Comparison of ENCODE assay signal across 17 cellular contexts in genomic region chr17:66123163-66123562, GRCh38.
DNase-seq lines count a peak whose midpoint lies in the region; TF ChIP-seq lines count a peak whose summit lies in the region.
"Had no signal": no experiment of that assay in that cellular context is flagged by ENCODE, and none has a peak within 500 bp of the region (broad histone marks: within the 10 kb centered on the region; RNA-seq: fewer than 3 reads in every experiment).

No MANE protein-coding gene starts in this region.

- H3K9me2 ChIP-seq in Karpas-422 (replicated peaks; ENCODE audit: insufficient read depth, low read length), result no peaks in the 10 kb centered on the region

- CTCF ChIA-PET in MCF 10A (lab: Yijun Ruan, JAX), result no interaction called here
- CTCF ChIA-PET in activated naive CD4-positive, alpha-beta T cell treated with anti-CD3 and anti-CD28 coated beads for 36 hours (lab: Charles Lee), result no interaction called here

- H3K4me1 Mint-ChIP-seq in MCF 10A (ENCODE audit: insufficient read depth, unreplicated experiment), result no peaks in the 10 kb centered on the region
- H3K4me1 Mint-ChIP-seq in activated naive CD4-positive, alpha-beta T cell treated with anti-CD3 and anti-CD28 coated beads for 36 hours (ENCODE audit: low read depth), result no peaks in the 10 kb centered on the region

- no peaks in the 10 kb centered on the region for H3K79me2 ChIP-seq in Karpas-422 (ENCODE audit: low read length)

- no peak for TF ChIP-seq POLR2A in breast epithelium (IDR thresholded peaks at IDR 0.05)

- H3K27ac ChIP-seq in breast epithelium, result no peak overlapping the region
- peak overlapping the region; percentile 78 for H3K27ac ChIP-seq in subcutaneous abdominal adipose tissue (ENCODE audit: low read depth, low read length)
- no peak overlapping the region for H3K27ac ChIP-seq in Karpas-422 (ENCODE audit: low read length)
- H3K27ac ChIP-seq: colonic mucosa, neutrophil had no signal

- no peak overlapping the region for H3K4me3 Mint-ChIP-seq in MCF 10A (ENCODE audit: unreplicated experiment)
- no peak overlapping the region for H3K4me3 Mint-ChIP-seq in activated naive CD4-positive, alpha-beta T cell treated with anti-CD3 and anti-CD28 coated beads for 36 hours
- H3K4me3 Mint-ChIP-seq: activated T-cell treated with anti-CD3 and anti-CD28 coated beads, Interleukin-2, amount 50 U/mL, for 24 hours; T-helper 1 cell treated with Interleukin-12 subunit alpha and Interleukin-12 subunit beta and Interleukin-4 antibody, amounts not matched to agents 30 μg/mL and 1 μg/mL, for 36 hours had no signal

- TF ChIP-seq CTCF in MCF 10A (IDR thresholded peaks at IDR 0.05; ENCODE audit: unreplicated experiment) (no peak), breast epithelium (IDR thresholded peaks at IDR 0.05) (no peak)

- H4K20me1 ChIP-seq in Karpas-422 (ENCODE audit: insufficient read depth, low read depth, low read length), result no peaks in the 10 kb centered on the region

- POLR2A ChIA-PET in MCF 10A (lab: Yijun Ruan, JAX), result no interaction called here

- H3K4me2 ChIP-seq in Karpas-422 (ENCODE audit: low read depth, low read length, poor library complexity, severe bottlenecking), result no peak overlapping the region

- no peaks in the 10 kb centered on the region for H3K36me3 Mint-ChIP-seq in MCF 10A (ENCODE audit: insufficient read depth, unreplicated experiment)
- no peaks in the 10 kb centered on the region for H3K36me3 Mint-ChIP-seq in activated naive CD4-positive, alpha-beta T cell treated with anti-CD3 and anti-CD28 coated beads for 36 hours (ENCODE audit: low read depth)

- intact Hi-C loops in MCF 10A (cut with micrococcal nuclease), result no loop called here
- intact Hi-C loops in breast epithelium (cut with DNase I; ENCODE audit: low total_unique reads), result no loop called here
- intact Hi-C loops in activated naive CD4-positive, alpha-beta T cell treated with anti-CD3 and anti-CD28 coated beads for 36 hours (cut with micrococcal nuclease), result no loop called here

- H3K4me1 ChIP-seq in breast epithelium, result no peaks in the 10 kb centered on the region
- H3K4me1 ChIP-seq in adipocyte (ENCODE audit: control insufficient read depth, insufficient read depth, low read length), result peaks cover 15% of the 10 kb centered on the region
- H3K4me1 ChIP-seq in subcutaneous abdominal adipose tissue (ENCODE audit: control insufficient read depth in 5 of 5, insufficient read depth in 5 of 5, low read length in 5 of 5), result peaks cover 0 to 29% (median 17%) of the 10 kb centered on the region in 5 donors
- H3K4me1 ChIP-seq in Karpas-422 (ENCODE audit: low read length), result no peaks in the 10 kb centered on the region
- H3K4me1 ChIP-seq: Caco-2, colonic mucosa had no signal

- no peaks in the 10 kb centered on the region for H3K27me3 Mint-ChIP-seq in MCF 10A (ENCODE audit: insufficient read depth, unreplicated experiment)
- H3K27me3 Mint-ChIP-seq in activated naive CD4-positive, alpha-beta T cell treated with anti-CD3 and anti-CD28 coated beads for 36 hours (ENCODE audit: low read depth), result peaks cover 5% of the 10 kb centered on the region
- H3K27me3 Mint-ChIP-seq: activated T-cell treated with anti-CD3 and anti-CD28 coated beads, Interleukin-2, amount 50 U/mL, for 24 hours had no signal

- no peaks in the 10 kb centered on the region for H3K9me3 Mint-ChIP-seq in MCF 10A (ENCODE audit: unreplicated experiment)
- no peaks in the 10 kb centered on the region for H3K9me3 Mint-ChIP-seq in activated naive CD4-positive, alpha-beta T cell treated with anti-CD3 and anti-CD28 coated beads for 36 hours
- H3K9me3 Mint-ChIP-seq: T-helper 1 cell treated with Interleukin-12 subunit alpha and Interleukin-12 subunit beta and Interleukin-4 antibody, amounts not matched to agents 30 μg/mL and 1 μg/mL, for 36 hours had no signal

- no peak overlapping the region for H2AFZ ChIP-seq in Karpas-422 (ENCODE audit: low read length)

- H3K27ac Mint-ChIP-seq in MCF 10A (ENCODE audit: low read depth, unreplicated experiment), result no peak overlapping the region
- no peak overlapping the region for H3K27ac Mint-ChIP-seq in activated naive CD4-positive, alpha-beta T cell treated with anti-CD3 and anti-CD28 coated beads for 36 hours
- H3K27ac Mint-ChIP-seq: activated T-cell treated with anti-CD3 and anti-CD28 coated beads, Interleukin-2, amount 50 U/mL, for 24 hours; T-helper 1 cell treated with Interleukin-12 subunit alpha and Interleukin-12 subunit beta and Interleukin-4 antibody, amounts not matched to agents 30 μg/mL and 1 μg/mL, for 36 hours had no signal

- no TSS peak for BruUV-seq in MCF 10A (replicated peaks; lab: Mats Ljungman, UMichigan)

- H3K36me3 ChIP-seq in breast epithelium (no peaks in the 10 kb centered on the region), adipocyte (ENCODE audit: control insufficient read depth, insufficient read depth, low read length, severe bottlenecking) (no peaks in the 10 kb centered on the region), subcutaneous abdominal adipose tissue (ENCODE audit: control insufficient read depth in 5 of 5, insufficient read depth in 5 of 5, low read length in 5 of 5) (peaks cover 0 to 8% (median 5%) of the 10 kb centered on the region in 5 donors), Karpas-422 (ENCODE audit: insufficient read depth, low read length) (no peaks in the 10 kb centered on the region)
- H3K36me3 ChIP-seq: colonic mucosa, neutrophil had no signal

- H3K9me3 ChIP-seq in breast epithelium (peaks cover 0 to 8% of the 10 kb centered on the region in 2 donors), adipocyte (ENCODE audit: control insufficient read depth, low read length) (peaks cover 7% of the 10 kb centered on the region), subcutaneous abdominal adipose tissue (ENCODE audit: control insufficient read depth in 5 of 5, low read length in 5 of 5) (peaks cover 0 to 3% (median 0%) of the 10 kb centered on the region in 5 donors), Karpas-422 (ENCODE audit: low read length) (no peaks in the 10 kb centered on the region)
- H3K9me3 ChIP-seq: Caco-2, colonic mucosa, neutrophil had no signal

- H3K4me3 ChIP-seq in breast epithelium, result no peak overlapping the region
- peak overlapping the region; percentile 26 for H3K4me3 ChIP-seq in adipocyte (ENCODE audit: low read length)
- H3K4me3 ChIP-seq in subcutaneous abdominal adipose tissue (ENCODE audit: low read depth in 1 of 5, low read length in 5 of 5), result peak overlapping the region in 2 of 5 donors; percentile 4 to 32
- H3K4me3 ChIP-seq in Karpas-422 (ENCODE audit: low read length), result no peak overlapping the region
- H3K4me3 ChIP-seq: colonic mucosa had no signal

- peak; percentile 36 for DNase-seq in MCF 10A (ENCODE audit: unreplicated experiment)
- DNase-seq in breast epithelium (ENCODE audit: low spot score in 2 of 2), result no peak
- DNase-seq in adipocyte (ENCODE audit: low read depth), result peak; percentile 26
- peak; percentile 6 for DNase-seq in hepatic stellate cell (ENCODE audit: low spot score)
- DNase-seq in Karpas-422, result no peak
- no peak for DNase-seq in NCI-H748 (lab: John Stamatoyannopoulos, UW; ENCODE audit: unreplicated experiment)
- no peak for DNase-seq in activated naive CD4-positive, alpha-beta T cell treated with anti-CD3 and anti-CD28 coated beads for 36 hours
- DNase-seq: 8988T; activated T-cell treated with anti-CD3 and anti-CD28 coated beads, Interleukin-2, amount 50 U/mL, for 24 hours; Caco-2; colonic mucosa; GOT3; NCI-H2081; stimulated activated naive CD4-positive, alpha-beta T cell had no signal

- no peak overlapping the region for H3K9ac ChIP-seq in adipocyte (ENCODE audit: low read length)
- no peak overlapping the region for H3K9ac ChIP-seq in subcutaneous abdominal adipose tissue (ENCODE audit: low read length in 5 of 5)
- no peak overlapping the region for H3K9ac ChIP-seq in Karpas-422 (ENCODE audit: low read length)

- no peaks in the 10 kb centered on the region for H3K27me3 ChIP-seq in breast epithelium
- H3K27me3 ChIP-seq in adipocyte (replicated peaks; ENCODE audit: control insufficient read depth, insufficient read depth, low read length), result no peaks in the 10 kb centered on the region
- no peaks in the 10 kb centered on the region for H3K27me3 ChIP-seq in subcutaneous abdominal adipose tissue (ENCODE audit: control insufficient read depth in 5 of 5, insufficient read depth in 4 of 5, low read length in 5 of 5)
- no peaks in the 10 kb centered on the region for H3K27me3 ChIP-seq in Karpas-422 (ENCODE audit: low read length)
- H3K27me3 ChIP-seq: colonic mucosa, neutrophil had no signal

Comparison
In these comparisons a context has a peak if more than half of its experiments do, and no peak if none do; other contexts are left out.
1. DNase-seq: peak in MCF 10A (single experiment), adipocyte (single experiment) and hepatic stellate cell (single experiment); none in breast epithelium (0 of 2), Karpas-422 (single experiment), NCI-H748 (single experiment) and activated naive CD4-positive, alpha-beta T cell treated with anti-CD3 and anti-CD28 coated beads for 36 hours (single experiment).